8 cellular contexts compared by ENCODE assay signal in the genomic region with DNA sequence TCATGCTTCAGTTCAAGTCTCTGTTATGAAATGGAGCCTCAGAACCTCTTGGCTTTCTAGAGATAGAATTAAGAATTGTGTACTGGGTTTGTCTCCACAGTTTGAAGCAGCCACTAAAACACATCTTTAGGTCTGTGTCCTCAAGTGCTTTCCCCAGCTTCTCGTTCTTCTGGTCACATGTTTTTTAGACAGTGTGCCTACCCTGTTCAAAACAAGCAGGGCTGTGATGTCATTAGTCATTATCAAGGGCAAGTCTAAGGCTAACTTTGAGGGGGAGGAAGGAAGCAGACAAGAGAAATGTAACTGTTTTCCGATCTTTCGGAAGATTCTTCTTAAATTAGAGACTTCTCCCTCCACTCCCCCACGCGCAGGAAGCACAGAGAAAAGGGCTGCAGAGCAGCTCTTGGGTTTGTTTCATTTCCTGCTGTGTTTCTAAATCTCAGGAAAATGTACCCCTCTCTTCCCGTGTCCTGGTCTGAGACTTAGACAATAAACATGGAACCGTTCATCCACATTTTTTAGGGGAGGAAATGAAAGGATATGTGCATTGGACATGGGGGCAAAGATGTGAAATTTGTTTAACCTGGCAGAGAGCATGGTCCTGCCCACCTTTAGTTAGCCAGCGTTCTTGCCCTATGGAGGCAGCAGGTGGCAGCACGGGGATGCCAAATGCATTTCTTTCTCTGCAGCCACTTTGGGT. TPM values are rescaled to one million over a fixed set of nuclear protein-coding genes. Genes with fewer than 3 reads are reported as not detected.
DNase-seq lines count a peak whose midpoint lies in the region; ATAC-seq and TF ChIP-seq lines count a peak whose summit lies in the region.

No MANE protein-coding gene starts in this region.

- no peaks in the 10 kb centered on the region for H3K36me3 Mint-ChIP-seq in IgD-negative memory B cell

- peak overlapping the region; percentile 25; the same call in 1 of the 2 replicates for H3K9ac ChIP-seq in DND-41 (ENCODE audit: low read depth, low read length)

- peak overlapping the region; percentile 51 for H3K4me2 ChIP-seq in DND-41 (ENCODE audit: insufficient read depth, low read length)

- H3K4me3 ChIP-seq in DND-41 (ENCODE audit: low read depth in 1 of 2, low read length in 2 of 2): peak overlapping the region in 1 of 2 experiments; percentile 23; a peak in 1 of 4 replicates
- H3K4me3 ChIP-seq in kidney epithelial cell (ENCODE audit: low read depth, low read length): no peak overlapping the region

- H2AFZ ChIP-seq in DND-41 (ENCODE audit: low read depth, low read length): 0 out of 2 replicates have a peak overlapping the region, but pooled peaks have one; percentile 19

- H3K36me3 ChIP-seq in DND-41 (ENCODE audit: insufficient read depth, low read length): peaks cover 52% of the 10 kb centered on the region
- peaks cover 3% of the 10 kb centered on the region for H3K36me3 ChIP-seq in kidney epithelial cell (ENCODE audit: control insufficient read depth, insufficient read depth, low read length)

- H3K9me3 ChIP-seq in DND-41 (ENCODE audit: insufficient read depth, low read length, severe bottlenecking): no peaks in the 10 kb centered on the region

- ATAC-seq in DND-41 (ENCODE audit: insufficient read depth, low read depth) (peak; percentile 29; the same call in 2 of the 3 replicates), HG03460 (IDR thresholded peaks at IDR 0.05; ENCODE audit: unreplicated experiment) (no peak), HG03097 (IDR thresholded peaks at IDR 0.05; ENCODE audit: low FRiP score, unreplicated experiment) (no peak)

- H3K27ac Mint-ChIP-seq in IgD-negative memory B cell: peak overlapping the region in 2 of 3 donors; percentile 55 to 84

- H3K27me3 ChIP-seq in DND-41 (ENCODE audit: insufficient read depth, low read length, poor library complexity): no peaks in the 10 kb centered on the region
- H3K27me3 ChIP-seq in kidney epithelial cell (ENCODE audit: control insufficient read depth, insufficient read depth, low read length): no peaks in the 10 kb centered on the region

- H3K4me3 Mint-ChIP-seq in IgD-negative memory B cell: peak overlapping the region; percentile 32 to 81 (median 68)

- TF ChIP-seq CTCF in DND-41 (IDR thresholded peaks at IDR 0.05; ENCODE audit: borderline replicate concordance, extremely low read depth, low read length, poor library complexity, severe bottlenecking): peak; percentile 87
- TF ChIP-seq CTCF in kidney epithelial cell (IDR thresholded peaks at IDR 0.05; ENCODE audit: insufficient read depth, low read length, poor library complexity, severe bottlenecking): peak; percentile 76

- H4K20me1 ChIP-seq in DND-41 (ENCODE audit: insufficient read depth, low read length): peaks cover 4% of the 10 kb centered on the region; the same call in 1 of the 2 replicates

- peak overlapping the region; percentile 57; the same call in 1 of the 2 replicates for H3K27ac ChIP-seq in DND-41 (ENCODE audit: low read length)

- H3K27me3 Mint-ChIP-seq in IgD-negative memory B cell: no peaks in the 10 kb centered on the region

- peaks cover 44% of the 10 kb centered on the region for H3K4me1 ChIP-seq in DND-41 (ENCODE audit: insufficient read depth, low read length)

- peaks cover 36% of the 10 kb centered on the region for H3K79me2 ChIP-seq in DND-41 (ENCODE audit: insufficient read depth, low read length)

- H3K4me1 Mint-ChIP-seq in IgD-negative memory B cell: peaks cover 14 to 26% (median 16%) of the 10 kb centered on the region in 3 donors

- no peaks in the 10 kb centered on the region for H3K9me3 Mint-ChIP-seq in IgD-negative memory B cell

- peak; percentile 68 for DNase-seq in DND-41
- peak; percentile 20 for DNase-seq in T follicular helper cell (ENCODE audit: low read depth)
- peak; percentile 72 for DNase-seq in astrocyte of the hippocampus (ENCODE audit: low read depth, low spot score)
- DNase-seq in kidney epithelial cell (ENCODE audit: low read depth): no peak
- DNase-seq in stimulated activated CD4-positive, alpha-beta T cell treated with anti-CD3 and anti-CD28 coated beads, Interleukin-4, amount 100 ng/mL, for 4 hours: peak; percentile 26

RNA-seq across cellular contexts. Expression of a gene that starts 3.1 kb away (rescaled TPM):
- polyA plus RNA-seq in IgD-negative memory B cell: 5.3 TPM
- 39.8 and 43.1 TPM in 2 replicates for total RNA-seq in kidney epithelial cell

RNA-seq across cellular contexts. Expression of a gene that starts 18.6 kb away (rescaled TPM):
- not detected for polyA plus RNA-seq in IgD-negative memory B cell
- not detected in 2 replicates for total RNA-seq in kidney epithelial cell

RNA-seq across cellular contexts. Expression of a gene that starts 28.7 kb away (rescaled TPM):
- not detected for polyA plus RNA-seq in IgD-negative memory B cell
- not detected in 2 replicates for total RNA-seq in kidney epithelial cell

RNA-seq across cellular contexts. Expression of a gene that starts 50.1 kb away (rescaled TPM):
- polyA plus RNA-seq in IgD-negative memory B cell: 104 TPM
- total RNA-seq in kidney epithelial cell: 46.4 and 51.4 TPM in 2 replicates
